Comparison of ENCODE assay signal across 8 cellular contexts in the genomic region with DNA sequence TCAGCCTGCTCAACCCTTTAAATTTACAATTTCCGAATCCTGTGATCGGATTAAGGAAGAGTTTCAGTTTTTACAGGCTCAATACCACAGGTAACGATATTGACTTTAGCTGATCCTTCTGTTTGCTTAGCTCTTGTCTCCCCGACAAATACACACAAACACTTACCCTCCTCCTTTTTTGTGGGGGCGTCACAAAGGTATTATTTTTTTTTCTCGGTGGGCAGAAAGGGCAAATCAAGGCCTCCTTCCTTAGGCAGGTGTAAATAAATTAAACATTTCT. TPM values are rescaled to one million over a fixed set of nuclear protein-coding genes. Genes with fewer than 3 reads are reported as not detected.
DNase-seq lines count a peak whose midpoint lies in the region; ATAC-seq and TF ChIP-seq lines count a peak whose summit lies in the region.

No MANE protein-coding gene starts in this region.

- H3K9ac ChIP-seq in MM.1S (ENCODE audit: low read length) (no peak overlapping the region), endodermal cell (ENCODE audit: extremely low read depth, low read length, poor library complexity, severe bottlenecking) (peak overlapping the region; percentile 92)

- peak overlapping the region; percentile 82 for H3K27ac Mint-ChIP-seq in endodermal cell

- no peak for ATAC-seq in GM21786 (IDR thresholded peaks at IDR 0.05; ENCODE audit: unreplicated experiment)
- ATAC-seq in GM19324 (IDR thresholded peaks at IDR 0.05; ENCODE audit: low FRiP score, unreplicated experiment): no peak
- no peak for ATAC-seq in HG03025 (IDR thresholded peaks at IDR 0.05; ENCODE audit: low FRiP score, unreplicated experiment)

- no peak overlapping the region for H2AFZ ChIP-seq in MM.1S (ENCODE audit: low read length)

- H3K36me3 ChIP-seq in MM.1S (replicated peaks; ENCODE audit: insufficient read depth, low read length): no peaks in the 10 kb centered on the region
- no peaks in the 10 kb centered on the region for H3K36me3 ChIP-seq in endodermal cell (ENCODE audit: control insufficient read depth, insufficient read depth, low read length)
- H3K36me3 ChIP-seq in neutrophil: peaks cover 13% of the 10 kb centered on the region

- H3K4me1 ChIP-seq in MM.1S (ENCODE audit: low read length) (peaks cover 5% of the 10 kb centered on the region), endodermal cell (ENCODE audit: control insufficient read depth, insufficient read depth, low read length) (peaks cover 4% of the 10 kb centered on the region), neutrophil (ENCODE audit: control insufficient read depth in 1 of 2, insufficient read depth in 1 of 2, low read depth in 1 of 2, low read length in 1 of 2) (peaks cover 64 to 68% of the 10 kb centered on the region in 2 experiments)

- H3K4me2 ChIP-seq in MM.1S (ENCODE audit: low read depth, low read length): peak overlapping the region; percentile 34; the same call in 1 of the 2 replicates

- no peaks in the 10 kb centered on the region for H4K20me1 ChIP-seq in MM.1S (ENCODE audit: insufficient read depth, low read length)

- H3K4me1 Mint-ChIP-seq in endodermal cell: peaks cover 28% of the 10 kb centered on the region

- DNase-seq in DMS153 (lab: John Stamatoyannopoulos, UW) (peak; percentile 23), MM.1S (no peak), endodermal cell (no peak), MV-4-11 (lab: John Stamatoyannopoulos, UW) (no peak)

- H3K9me3 ChIP-seq in MM.1S (replicated peaks; ENCODE audit: insufficient read depth, low read length) (no peaks in the 10 kb centered on the region), endodermal cell (ENCODE audit: control insufficient read depth, low read length) (no peaks in the 10 kb centered on the region), neutrophil (no peaks in the 10 kb centered on the region)

- H3K4me3 ChIP-seq in MM.1S (ENCODE audit: low read length): peak overlapping the region; percentile 72; the same call in 1 of the 2 replicates
- H3K4me3 ChIP-seq in endodermal cell (ENCODE audit: low read length): peak overlapping the region; percentile 97
- peak overlapping the region; percentile 96 to 97 for H3K4me3 ChIP-seq in neutrophil (ENCODE audit: low read depth in 1 of 2, low read length in 1 of 2)

- 1 to 6% methylated on average over 3 to 6 of the region's 6 CpGs for WGBS in endodermal cell (ENCODE audit: insufficient coverage in 1 of 2, insufficient read length in 1 of 2), 2 experiments

- H3K9me3 Mint-ChIP-seq in endodermal cell: no peaks in the 10 kb centered on the region

- H3K27ac ChIP-seq in MM.1S (ENCODE audit: low read length) (no peak overlapping the region), endodermal cell (ENCODE audit: low read depth, low read length) (no peak overlapping the region), neutrophil (peak overlapping the region; percentile 99)

- H3K27me3 Mint-ChIP-seq in endodermal cell (ENCODE audit: insufficient read depth): peaks cover 27% of the 10 kb centered on the region

- no peaks in the 10 kb centered on the region for H3K79me2 ChIP-seq in MM.1S (ENCODE audit: low read length)

- peaks cover 10% of the 10 kb centered on the region for H3F3A ChIP-seq in MM.1S (ENCODE audit: insufficient read depth, low read length)

- no peak overlapping the region for H3K4me3 Mint-ChIP-seq in endodermal cell

- no peaks in the 10 kb centered on the region for H3K36me3 Mint-ChIP-seq in endodermal cell (ENCODE audit: low read depth)

- H3K27me3 ChIP-seq in MM.1S (replicated peaks; ENCODE audit: insufficient read depth, low read length): no peaks in the 10 kb centered on the region; the same call in 1 of the 2 replicates
- peaks cover 29% of the 10 kb centered on the region for H3K27me3 ChIP-seq in endodermal cell (ENCODE audit: control insufficient read depth, insufficient read depth, low read length, poor library complexity, severe bottlenecking)
- H3K27me3 ChIP-seq in neutrophil: peaks cover 10% of the 10 kb centered on the region

- no peak for TF ChIP-seq CTCF in MM.1S (IDR thresholded peaks at IDR 0.05; ENCODE audit: low read length)
- TF ChIP-seq CTCF in endodermal cell (conservative IDR thresholded peaks at IDR 0.05): no peak
- no peak for TF ChIP-seq CTCF in neutrophil (IDR thresholded peaks at IDR 0.05)

- no peaks in the 10 kb centered on the region for H3K9me2 ChIP-seq in MM.1S (replicated peaks; ENCODE audit: insufficient read depth, low read length)

RNA-seq across cellular contexts. Expression of a gene that starts 1.9 kb away (rescaled TPM):
- 10 to 100 TPM; 16.7 to 25.5 TPM for total RNA-seq in endodermal cell
- 101 TPM for polyA plus RNA-seq in endodermal cell (2013, experiment 1 of 2)
- 102 TPM for polyA plus RNA-seq in endodermal cell (2013, experiment 2 of 2)
